Comparison of ENCODE assay signal across 22 cellular contexts in genomic region chr5:9829621-9830020, GRCh38.
DNase-seq lines count a peak whose midpoint lies in the region; ATAC-seq, FAIRE-seq and TF ChIP-seq lines count a peak whose summit lies in the region.
"Had no signal": no experiment of that assay in that cellular context is flagged by ENCODE, and none has a peak within 500 bp of the region (broad histone marks: within the 10 kb centered on the region; RNA-seq: fewer than 3 reads in every experiment).

No MANE protein-coding gene starts in this region.

- H3K27ac Mint-ChIP-seq in GM23338 (peak overlapping the region; percentile 76), nephron progenitor cell (no peak overlapping the region)
- no peak overlapping the region for H3K27ac Mint-ChIP-seq in T-helper 2 cell treated with Interferon-gamma antibody and Interleukin-4, amounts not matched to agents 5 μg/mL and 100 μg/mL, for 36 hours
- H3K27ac Mint-ChIP-seq: T-helper 1 cell treated with Interleukin-12 subunit alpha and Interleukin-12 subunit beta and Interleukin-4 antibody, amounts not matched to agents 30 μg/mL and 1 μg/mL, for 36 hours had no signal

- no peak overlapping the region for H2BK20ac ChIP-seq in H1 (ENCODE audit: low read length)

- no peak overlapping the region for H3K9ac ChIP-seq in NT2/D1 (ENCODE audit: insufficient read length, low read depth)
- H3K9ac ChIP-seq in H1 (replicated peaks in 1 of 4; ENCODE audit: extremely low read depth in 1 of 4, low read depth in 3 of 4, low read length in 3 of 4) = no peak overlapping the region
- no peak overlapping the region for H3K9ac ChIP-seq in trophoblast cell (ENCODE audit: low read length)

- H3K79me2 ChIP-seq in GM23338 (replicated peaks; ENCODE audit: insufficient read depth) = no peaks in the 10 kb centered on the region
- no peaks in the 10 kb centered on the region for H3K79me2 ChIP-seq in H1 (ENCODE audit: control insufficient read depth in 1 of 2, insufficient read depth in 2 of 2, low read length in 2 of 2)
- H3K79me2 ChIP-seq in trophoblast cell (ENCODE audit: control insufficient read depth, insufficient read depth, low read length, poor library complexity) = no peaks in the 10 kb centered on the region
- no peaks in the 10 kb centered on the region for H3K79me2 ChIP-seq in PC-9 (ENCODE audit: low read depth)

- H3K23me2 ChIP-seq in H1 (ENCODE audit: low read depth, low read length) = peaks cover 3% of the 10 kb centered on the region; the same call in 1 of the 2 replicates

- FAIRE-seq in H1 (lab: Jason Lieb, UNC) = no peak
- FAIRE-seq: GM12878, HepG2 had no signal

- no peak overlapping the region for H4K12ac ChIP-seq in trophoblast cell (ENCODE audit: low read depth, low read length)

- H2BK5ac ChIP-seq in H1 (ENCODE audit: low read depth, low read length) (0 out of 2 replicates have a peak overlapping the region, but pooled peaks have one; percentile 10), trophoblast cell (ENCODE audit: low read depth, low read length, poor library complexity) (peak overlapping the region; percentile 35)

- CTCF ChIA-PET in H1 (lab: Charles Lee; ENCODE audit: partially characterized antibody) = interaction anchor here (1.0 to 1.5 kb wide), 4 partner anchors 9 to 200 kb away, joined by 3 to 4 read pairs (median 4); no protein-coding TSS in a partner anchor
- CTCF ChIA-PET in PC-9 (lab: Charles Lee) = no interaction called here

- H3K4me1 Mint-ChIP-seq in GM23338 = peaks cover 46% of the 10 kb centered on the region
- H3K4me1 Mint-ChIP-seq in nephron progenitor cell = peaks cover 38% of the 10 kb centered on the region
- H3K4me1 Mint-ChIP-seq in T-helper 2 cell treated with Interferon-gamma antibody and Interleukin-4, amounts not matched to agents 5 μg/mL and 100 μg/mL, for 36 hours (ENCODE audit: low read depth) = no peaks in the 10 kb centered on the region

- H2AK5ac ChIP-seq in H1 (ENCODE audit: low read depth, low read length) (no peak overlapping the region), trophoblast cell (ENCODE audit: low read length) (no peak overlapping the region)

- H3K36me3 Mint-ChIP-seq in GM23338 (ENCODE audit: low read depth) (no peaks in the 10 kb centered on the region), nephron progenitor cell (ENCODE audit: low read depth) (no peaks in the 10 kb centered on the region)
- H3K36me3 Mint-ChIP-seq in T-helper 2 cell treated with Interferon-gamma antibody and Interleukin-4, amounts not matched to agents 5 μg/mL and 100 μg/mL, for 36 hours (ENCODE audit: low read depth) = no peaks in the 10 kb centered on the region

- H4K8ac ChIP-seq in H1 (ENCODE audit: extremely low read depth, insufficient read depth, low read length) (no peak overlapping the region), trophoblast cell (ENCODE audit: low read depth, low read length) (no peak overlapping the region)

- no peak overlapping the region for H4K5ac ChIP-seq in H1 (ENCODE audit: insufficient read length, low read depth, low read length)

- H3K27me3 ChIP-seq in GM23338 (ENCODE audit: insufficient read depth) = no peaks in the 10 kb centered on the region
- peaks cover 6% of the 10 kb centered on the region for H3K27me3 ChIP-seq in NT2/D1 (ENCODE audit: insufficient read depth, insufficient read length)
- 0 out of 7 replicates have a peak, but pooled peaks cover 0 to 2% (median 0%) of the 10 kb centered on the region in 4 experiments for H3K27me3 ChIP-seq in H1 (replicated peaks in 1 of 4; ENCODE audit: control insufficient read depth in 3 of 4, extremely low read depth in 1 of 4, insufficient read depth in 3 of 4, low read length in 3 of 4)
- no peaks in the 10 kb centered on the region for H3K27me3 ChIP-seq in trophoblast cell (ENCODE audit: insufficient read depth, low read length)
- no peaks in the 10 kb centered on the region for H3K27me3 ChIP-seq in PC-9 (ENCODE audit: insufficient read depth, low read depth)
- H3K27me3 ChIP-seq: SJSA1 had no signal

- H3K36me3 ChIP-seq in GM23338 (ENCODE audit: insufficient read depth) = no peaks in the 10 kb centered on the region
- H3K36me3 ChIP-seq in NT2/D1 (ENCODE audit: insufficient read depth, insufficient read length, low read length) = no peaks in the 10 kb centered on the region
- no peaks in the 10 kb centered on the region for H3K36me3 ChIP-seq in H1 (ENCODE audit: control insufficient read depth in 2 of 4, insufficient read depth in 4 of 4, low read length in 3 of 4)
- no peaks in the 10 kb centered on the region for H3K36me3 ChIP-seq in trophoblast cell (ENCODE audit: control insufficient read depth in 1 of 2, insufficient read depth in 2 of 2, low read length in 2 of 2)
- no peaks in the 10 kb centered on the region for H3K36me3 ChIP-seq in PC-9 (ENCODE audit: low read depth)
- H3K36me3 ChIP-seq: HAP-1, SJSA1 had no signal

- H4K20me1 ChIP-seq in GM23338 (replicated peaks; ENCODE audit: insufficient read depth) (no peaks in the 10 kb centered on the region), H1 (replicated peaks in 1 of 2; ENCODE audit: control insufficient read depth in 1 of 2, insufficient read depth in 2 of 2, low read length in 2 of 2) (no peaks in the 10 kb centered on the region), PC-9 (ENCODE audit: insufficient read depth) (no peaks in the 10 kb centered on the region)

- H3K23ac ChIP-seq in H1 (ENCODE audit: insufficient read length) = no peak overlapping the region
- H3K23ac ChIP-seq in trophoblast cell (ENCODE audit: low read length) = no peak overlapping the region

- no peak overlapping the region for H3K4me3 ChIP-seq in GM23338
- no peak overlapping the region for H3K4me3 ChIP-seq in NT2/D1 (ENCODE audit: insufficient read length, low read depth)
- H3K4me3 ChIP-seq in H1 (ENCODE audit: extremely low read depth in 1 of 4, insufficient read depth in 2 of 4, low read depth in 3 of 4, low read length in 4 of 4) = no peak overlapping the region
- H3K4me3 ChIP-seq in trophoblast cell (ENCODE audit: low read depth, low read length) = no peak overlapping the region
- H3K4me3 ChIP-seq in PC-9 = no peak overlapping the region
- H3K4me3 ChIP-seq: GM12878, HAP-1, SJSA1 had no signal

- POLR2A ChIA-PET in H1 (lab: Charles Lee; ENCODE audit: partially characterized antibody) (interaction anchor here (0.8 kb wide), 1 partner anchor 421 kb away, joined by 3 read pairs; the partner anchor contains the start of genes ATPSCKMT and CCT5), PC-9 (lab: Charles Lee; ENCODE audit: unreplicated experiment) (no interaction called here)

- no peak overlapping the region for H3K56ac ChIP-seq in H1 (replicated peaks; ENCODE audit: insufficient read length, low read depth, low read length)

- H3K9me3 ChIP-seq in NT2/D1 (ENCODE audit: insufficient read depth, low read length) (0 out of 2 replicates have a peak, but pooled peaks cover 6% of the 10 kb centered on the region), H1 (ENCODE audit: insufficient read depth in 2 of 2, low read depth in 1 of 2, low read length in 1 of 2) (no peaks in the 10 kb centered on the region), trophoblast cell (ENCODE audit: insufficient read depth, low read depth, low read length) (no peaks in the 10 kb centered on the region), PC-9 (ENCODE audit: insufficient read depth, low read depth) (no peaks in the 10 kb centered on the region)
- H3K9me3 ChIP-seq: HAP-1, SJSA1 had no signal

- H3K14ac ChIP-seq in H1 (ENCODE audit: insufficient read length) (no peak overlapping the region), trophoblast cell (ENCODE audit: low read length) (no peak overlapping the region)

- H3K9me2 ChIP-seq in GM23338 (ENCODE audit: insufficient read depth) (peaks cover 4% of the 10 kb centered on the region; the same call in 1 of the 2 replicates), PC-9 (ENCODE audit: insufficient read depth) (no peaks in the 10 kb centered on the region)

- H3K79me1 ChIP-seq in H1 (ENCODE audit: low read depth, low read length) = no peaks in the 10 kb centered on the region
- H3K79me1 ChIP-seq in trophoblast cell (ENCODE audit: low read length) = peaks cover 17% of the 10 kb centered on the region

- H3K4me3 Mint-ChIP-seq in GM23338 = no peak overlapping the region
- H3K4me3 Mint-ChIP-seq in nephron progenitor cell = no peak overlapping the region
- H3K4me3 Mint-ChIP-seq in T-helper 2 cell treated with Interferon-gamma antibody and Interleukin-4, amounts not matched to agents 5 μg/mL and 100 μg/mL, for 36 hours = no peak overlapping the region
- H3K4me3 Mint-ChIP-seq: T-helper 1 cell treated with Interleukin-12 subunit alpha and Interleukin-12 subunit beta and Interleukin-4 antibody, amounts not matched to agents 30 μg/mL and 1 μg/mL, for 36 hours had no signal

- peak; percentile 38 for ATAC-seq in GM23338
- no peak for ATAC-seq in GM21526 (IDR thresholded peaks at IDR 0.05; ENCODE audit: low FRiP score, unreplicated experiment)
- ATAC-seq: GM12878, HepG2 had no signal

- no TSS peak for BruUV-seq in PC-9 (replicated peaks; lab: Mats Ljungman, UMichigan)

- H4K91ac ChIP-seq in H1 (replicated peaks; ENCODE audit: insufficient read length, low read length) (no peak overlapping the region), trophoblast cell (ENCODE audit: low read depth, low read length) (no peak overlapping the region)

- H3K9me3 Mint-ChIP-seq in GM23338 = no peaks in the 10 kb centered on the region; the same call in 2 of the 3 replicates
- H3K9me3 Mint-ChIP-seq in nephron progenitor cell = peaks cover 5% of the 10 kb centered on the region
- H3K9me3 Mint-ChIP-seq in T-helper 2 cell treated with Interferon-gamma antibody and Interleukin-4, amounts not matched to agents 5 μg/mL and 100 μg/mL, for 36 hours = no peaks in the 10 kb centered on the region
- H3K9me3 Mint-ChIP-seq: T-helper 1 cell treated with Interleukin-12 subunit alpha and Interleukin-12 subunit beta and Interleukin-4 antibody, amounts not matched to agents 30 μg/mL and 1 μg/mL, for 36 hours had no signal

- H3K27ac ChIP-seq in GM23338 (ENCODE audit: low read depth) (no peak overlapping the region), H1 (ENCODE audit: low read depth, low read length) (no peak overlapping the region), trophoblast cell (ENCODE audit: low read depth, low read length) (peak overlapping the region; percentile 8), PC-9 (no peak overlapping the region)
- H3K27ac ChIP-seq: C4-2B, SJSA1 had no signal

- TF ChIP-seq CTCF in GM23338 (conservative IDR thresholded peaks at IDR 0.05; ENCODE audit: low read depth in 2 of 2) (no peak), H1 (IDR thresholded peaks at IDR 0.05; ENCODE audit: control extremely low read depth in 1 of 3, insufficient read depth in 1 of 3, low read depth in 1 of 3, low read length in 3 of 3) (no peak), nephron progenitor cell (IDR thresholded peaks at IDR 0.05) (no peak), PC-9 (conservative IDR thresholded peaks at IDR 0.05) (no peak)

- H3F3A ChIP-seq in GM23338 (replicated peaks; ENCODE audit: low read depth) (no peaks in the 10 kb centered on the region), PC-9 (ENCODE audit: insufficient read depth, low read depth) (no peaks in the 10 kb centered on the region)

- DNase-seq in GM23338 (ENCODE audit: low spot score) = peak; percentile 17
- DNase-seq in NT2/D1 (ENCODE audit: low read depth, low spot score) = peak; percentile 46
- DNase-seq in H1 (ENCODE audit: low read depth in 1 of 2, low spot score in 2 of 2) = no peak
- DNase-seq in trophoblast cell = peak in 1 of 2 donors; percentile 12
- DNase-seq in nephron progenitor cell = no peak
- DNase-seq in PC-9 = no peak
- DNase-seq in T-helper 2 cell treated with Interferon-gamma antibody and Interleukin-4, amounts not matched to agents 5 μg/mL and 100 μg/mL, for 36 hours (ENCODE audit: low spot score) = no peak
- DNase-seq: AML-193, DND-41, KBM-7, NCI-H1105 treated with DMSO at 0.1 percent for 48 hours, NCI-H1694, NCI-H2081 treated with DMSO at 0.1 percent for 48 hours, NCI-H510A treated with DMSO at 0.1 percent for 48 hours, NCI-H774 had no signal

- H3K4me2 ChIP-seq in GM23338 = no peak overlapping the region
- H3K4me2 ChIP-seq in H1 (ENCODE audit: insufficient read depth in 1 of 2, low read depth in 2 of 2, low read length in 2 of 2) = no peak overlapping the region
- H3K4me2 ChIP-seq in trophoblast cell (ENCODE audit: low read length) = no peak overlapping the region
- no peak overlapping the region for H3K4me2 ChIP-seq in PC-9

- intact Hi-C loops in PC-9 (cut with micrococcal nuclease; ENCODE audit: unreplicated experiment) = no loop called here

- H2BK12ac ChIP-seq in H1 (ENCODE audit: low read depth, low read length) = 0 out of 2 replicates have a peak overlapping the region, but pooled peaks have one; percentile 44
- no peak overlapping the region for H2BK12ac ChIP-seq in trophoblast cell (ENCODE audit: low read length)

- H2BK120ac ChIP-seq in H1 (replicated peaks; ENCODE audit: low read depth, low read length) = no peak overlapping the region
- no peak overlapping the region for H2BK120ac ChIP-seq in trophoblast cell (ENCODE audit: insufficient read depth, low read length, poor library complexity)

- TF ChIP-seq POLR2A in H1 (IDR thresholded peaks at IDR 0.05; ENCODE audit: control extremely low read depth in 1 of 2, low read depth in 2 of 2, low read length in 2 of 2) = no peak

- peaks cover 38% of the 10 kb centered on the region; the same call in 1 of the 2 replicates for H3K4me1 ChIP-seq in GM23338 (ENCODE audit: insufficient read depth)
- H3K4me1 ChIP-seq in NT2/D1 (ENCODE audit: insufficient read depth, insufficient read length) = peaks cover 5% of the 10 kb centered on the region
- H3K4me1 ChIP-seq in H1 (replicated peaks in 1 of 4; ENCODE audit: control insufficient read depth in 3 of 4, insufficient read depth in 4 of 4, low read length in 3 of 4) = peaks cover 6 to 9% (median 6%) of the 10 kb centered on the region in 4 experiments; a peak in 5 of 7 replicates
- H3K4me1 ChIP-seq in trophoblast cell (ENCODE audit: control insufficient read depth in 1 of 2, insufficient read depth in 2 of 2, low read length in 2 of 2) = peaks cover 7 to 12% of the 10 kb centered on the region in 2 experiments
- no peaks in the 10 kb centered on the region for H3K4me1 ChIP-seq in PC-9 (replicated peaks; ENCODE audit: insufficient read depth)
- H3K4me1 ChIP-seq: HAP-1, SJSA1 had no signal

- H2AFZ ChIP-seq in GM23338 (no peak overlapping the region), H1 (ENCODE audit: low read length) (no peak overlapping the region; the same call in 1 of the 2 replicates), trophoblast cell (ENCODE audit: insufficient read depth, low read length, poor library complexity) (no peak overlapping the region), PC-9 (no peak overlapping the region)

- H3K18ac ChIP-seq in H1 (ENCODE audit: extremely low read depth, low read length) (no peak overlapping the region), trophoblast cell (ENCODE audit: low read length) (no peak overlapping the region)

- H3K27me3 Mint-ChIP-seq in GM23338 (ENCODE audit: insufficient read depth, low read depth, poor library complexity) (peaks cover 4% of the 10 kb centered on the region), nephron progenitor cell (ENCODE audit: low read depth, poor library complexity) (peaks cover 7% of the 10 kb centered on the region)
- H3K27me3 Mint-ChIP-seq in T-helper 2 cell treated with Interferon-gamma antibody and Interleukin-4, amounts not matched to agents 5 μg/mL and 100 μg/mL, for 36 hours (ENCODE audit: low read depth) = no peaks in the 10 kb centered on the region

- no peak for TF ChIP-seq EP300 in H1 (IDR thresholded peaks at IDR 0.05; ENCODE audit: borderline replicate concordance in 1 of 2, low read depth in 2 of 2, low read length in 2 of 2)

- H2BK15ac ChIP-seq in H1 (ENCODE audit: low read length) = no peak overlapping the region

- no peak for TF ChIP-seq RAD21 in H1 (IDR thresholded peaks at IDR 0.05 in 1 of 2, conservative IDR thresholded peaks at IDR 0.05 in 1 of 2; ENCODE audit: low read depth in 2 of 2, low read length in 2 of 2)

- 95% methylated on average over 2 of the region's 2 CpGs; no CpG with 5 or more reads in 1 of the 2 experiments for WGBS in H1 (ENCODE audit: extremely low coverage in 1 of 2, insufficient coverage in 1 of 2, insufficient read length in 1 of 2, insufficient replicate concordance in 2 of 2, low coverage in 1 of 2, low lambda C conversion rate in 2 of 2, missing lambda C conversion rate in 1 of 2), 2 experiments
- WGBS in trophoblast cell (ENCODE audit: extremely low coverage, insufficient coverage, insufficient read length) = no CpG with 5 or more reads among the region's 2 CpGs

- H3K4ac ChIP-seq in H1 (replicated peaks; ENCODE audit: insufficient read length, low read depth, low read length) = no peak overlapping the region
- no peak overlapping the region for H3K4ac ChIP-seq in trophoblast cell (ENCODE audit: low read depth, low read length)

Comparison
In these comparisons a context has a peak if more than half of its experiments do, and no peak if none do; other contexts are left out.
1. DNase-seq: peak in GM23338 (single experiment) and NT2/D1 (single experiment); none in H1 (0 of 2), nephron progenitor cell (single experiment), PC-9 (0 of 2) and T-helper 2 cell treated with Interferon-gamma antibody and Interleukin-4, amounts not matched to agents 5 μg/mL and 100 μg/mL, for 36 hours (single experiment).